In the genomic region with DNA sequence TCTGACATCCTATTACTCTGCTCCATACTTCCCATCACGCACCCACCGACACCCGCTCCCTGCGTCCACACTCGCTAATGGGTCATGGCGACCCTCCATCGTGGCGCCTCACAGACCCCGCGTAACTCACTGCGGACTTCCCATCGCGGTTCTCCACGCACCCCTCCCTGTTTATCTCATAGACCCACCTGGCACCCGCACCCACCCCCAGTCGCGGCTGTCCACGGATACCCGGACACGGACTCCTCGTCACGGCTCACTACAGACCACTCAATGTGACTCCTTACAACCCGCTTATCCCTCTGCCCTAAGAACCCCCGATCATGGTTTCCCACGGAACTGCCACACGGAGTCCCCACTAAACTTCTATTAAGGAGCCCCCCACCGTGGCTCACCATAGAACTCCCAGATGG, we compare ENCODE assay signal across 8 cellular contexts. TPM values are rescaled to one million over a fixed set of nuclear protein-coding genes. Genes with fewer than 3 reads are reported as not detected.
DNase-seq lines count a peak whose midpoint lies in the region; ATAC-seq and TF ChIP-seq lines count a peak whose summit lies in the region.

No MANE protein-coding gene starts in this region.

- ATAC-seq in Panc1: 0 out of 2 replicates have a peak, but pooled peaks have one; percentile 1
- peak in 1 of 2 donors; percentile 1 for ATAC-seq in natural killer cell treated with Interleukin-12 subunit alpha and Interleukin-12 subunit beta and Interleukin-15 and Interleukin-18, amount 100 ng/mL, for 72 hours

- intact Hi-C loops in Panc1 (cut with micrococcal nuclease; ENCODE audit: unreplicated experiment): loop anchor here (10.0 kb wide), 1 partner anchor 68 kb away; no protein-coding TSS in a partner anchor

- H3K27ac Mint-ChIP-seq in endothelial cell (ENCODE audit: unreplicated experiment): peak overlapping the region; percentile 97
- peak overlapping the region; percentile 90 to 91 for H3K27ac Mint-ChIP-seq in natural killer cell treated with Interleukin-12 subunit alpha and Interleukin-12 subunit beta and Interleukin-15 and Interleukin-18, amount 100 ng/mL, for 72 hours

- no peak for DNase-seq in GM12864 (ENCODE audit: low read depth)
- DNase-seq in Panc1 (ENCODE audit: low read depth, low spot score): no peak
- no peak for DNase-seq in endothelial cell (ENCODE audit: low spot score)
- DNase-seq in natural killer cell treated with Interleukin-12 subunit alpha and Interleukin-12 subunit beta and Interleukin-15 and Interleukin-18, amount 100 ng/mL, for 72 hours (ENCODE audit: low spot score): no peak
- DNase-seq in kidney tubule cell (ENCODE audit: low spot score): no peak
- no peak for DNase-seq in stimulated activated CD4-positive, alpha-beta T cell treated with anti-CD3 and anti-CD28 coated beads, Interleukin-15, amount 100 ng/mL, for 24 hours
- DNase-seq in cerebellum (ENCODE audit: low spot score): no peak
- no peak for DNase-seq in stimulated activated naive CD4-positive, alpha-beta T cell treated with Interleukin-2 at 50 U/mL for 16 hours (lab: John Stamatoyannopoulos, UW)

- TF ChIP-seq CTCF in GM12864 (IDR thresholded peaks at IDR 0.05; ENCODE audit: low read depth, low read length, missing control alignments): no peak
- no peak for TF ChIP-seq CTCF in Panc1 (IDR thresholded peaks at IDR 0.05)
- TF ChIP-seq CTCF in endothelial cell (IDR thresholded peaks at IDR 0.05; ENCODE audit: unreplicated experiment): no peak

- peak overlapping the region; percentile 86 for H3K4me3 ChIP-seq in GM12864 (ENCODE audit: low read depth, low read length)
- H3K4me3 ChIP-seq in Panc1 (ENCODE audit: low read depth in 2 of 2, low read length in 2 of 2): peak overlapping the region; percentile 88 to 91

- no TSS peak for BruUV-seq in Panc1 (replicated peaks; lab: Mats Ljungman, UMichigan)

- CTCF ChIA-PET in Panc1 (lab: Charles Lee): no interaction called here

- peak overlapping the region; percentile 85 for H3K27ac ChIP-seq in Panc1 (ENCODE audit: low read length)

- H3K4me1 Mint-ChIP-seq in endothelial cell (ENCODE audit: unreplicated experiment): peaks cover 19% of the 10 kb centered on the region
- peaks cover 26 to 47% of the 10 kb centered on the region in 2 donors for H3K4me1 Mint-ChIP-seq in natural killer cell treated with Interleukin-12 subunit alpha and Interleukin-12 subunit beta and Interleukin-15 and Interleukin-18, amount 100 ng/mL, for 72 hours (ENCODE audit: low read depth in 2 of 2)

- no peaks in the 10 kb centered on the region; the same call in 1 of the 2 replicates for H3K36me3 ChIP-seq in Panc1 (ENCODE audit: control insufficient read depth, insufficient read depth, low read length)

- no peaks in the 10 kb centered on the region for H3K27me3 ChIP-seq in Panc1 (ENCODE audit: control insufficient read depth, insufficient read depth, low read length)

- H3K36me3 Mint-ChIP-seq in endothelial cell (ENCODE audit: low read depth, unreplicated experiment): peaks cover 21% of the 10 kb centered on the region
- H3K36me3 Mint-ChIP-seq in natural killer cell treated with Interleukin-12 subunit alpha and Interleukin-12 subunit beta and Interleukin-15 and Interleukin-18, amount 100 ng/mL, for 72 hours: peaks cover 23% of the 10 kb centered on the region

- peak overlapping the region; percentile 100 for H3K4me3 Mint-ChIP-seq in endothelial cell (ENCODE audit: unreplicated experiment)
- H3K4me3 Mint-ChIP-seq in natural killer cell treated with Interleukin-12 subunit alpha and Interleukin-12 subunit beta and Interleukin-15 and Interleukin-18, amount 100 ng/mL, for 72 hours: peak overlapping the region; percentile 97

- POLR2A ChIA-PET in Panc1 (lab: Charles Lee): no interaction called here

- peaks cover 25% of the 10 kb centered on the region for H3K27me3 Mint-ChIP-seq in endothelial cell (ENCODE audit: unreplicated experiment)
- no peaks in the 10 kb centered on the region for H3K27me3 Mint-ChIP-seq in natural killer cell treated with Interleukin-12 subunit alpha and Interleukin-12 subunit beta and Interleukin-15 and Interleukin-18, amount 100 ng/mL, for 72 hours

- in situ Hi-C loops in Panc1 (cut with HindIII; ENCODE audit: low pct_unique_long_range_greater_than_20kb, low sequenced_read_pairs): no loop called here

- no peaks in the 10 kb centered on the region for H3K9me3 ChIP-seq in Panc1 (ENCODE audit: control insufficient read depth, insufficient read depth, low read depth, low read length)

- H3K9me3 Mint-ChIP-seq in endothelial cell (ENCODE audit: unreplicated experiment): no peaks in the 10 kb centered on the region
- H3K9me3 Mint-ChIP-seq in natural killer cell treated with Interleukin-12 subunit alpha and Interleukin-12 subunit beta and Interleukin-15 and Interleukin-18, amount 100 ng/mL, for 72 hours: no peaks in the 10 kb centered on the region

- 0 out of 2 replicates have a peak, but pooled peaks cover 2% of the 10 kb centered on the region for H3K4me1 ChIP-seq in Panc1 (ENCODE audit: control insufficient read depth, insufficient read depth, low read length)

RNA-seq across cellular contexts. Expression of gene CXXC1, which starts 0.5 kb away (rescaled TPM):
- 60.8 TPM for total RNA-seq in Panc1 (2021; ENCODE audit: unreplicated experiment)
- 75.0 TPM for polyA plus RNA-seq in Panc1 (2012; ENCODE audit: insufficient read length)
- total RNA-seq in endothelial cell (ENCODE audit: unreplicated experiment): 71.7 TPM
- 100 to 1,000 TPM; 108 to 162 TPM for total RNA-seq in natural killer cell treated with Interleukin-12 subunit alpha and Interleukin-12 subunit beta and Interleukin-15 and Interleukin-18, amount 100 ng/mL, for 72 hours
- 38.4 TPM for total RNA-seq in cerebellum

RNA-seq across cellular contexts. Expression of gene MBD1, which starts 5.7 kb away (rescaled TPM):
- total RNA-seq in Panc1 (2021; ENCODE audit: unreplicated experiment) (47.3 TPM), endothelial cell (ENCODE audit: unreplicated experiment) (65.1 TPM), cerebellum (57.1 TPM)
- 39.9 TPM for polyA plus RNA-seq in Panc1 (2012; ENCODE audit: insufficient read length)
- total RNA-seq in natural killer cell treated with Interleukin-12 subunit alpha and Interleukin-12 subunit beta and Interleukin-15 and Interleukin-18, amount 100 ng/mL, for 72 hours: 100 to 1,000 TPM; 101 to 129 TPM

RNA-seq across cellular contexts. Expression of gene CFAP53, which starts 20.7 kb away (rescaled TPM):
- total RNA-seq in Panc1 (2021; ENCODE audit: unreplicated experiment) (0.23 TPM), endothelial cell (ENCODE audit: unreplicated experiment) (0.56 TPM), cerebellum (1.7 TPM)
- 0.28 TPM for polyA plus RNA-seq in Panc1 (2012; ENCODE audit: insufficient read length)
- total RNA-seq in natural killer cell treated with Interleukin-12 subunit alpha and Interleukin-12 subunit beta and Interleukin-15 and Interleukin-18, amount 100 ng/mL, for 72 hours: under 1 TPM; 0.31 to 0.92 TPM
